ENCODE assay signal across 27 cellular contexts in genomic region chr12:130198026-130198662, GRCh38. TPM values are rescaled to one million over a fixed set of nuclear protein-coding genes. Genes with fewer than 3 reads are reported as not detected.
"Had no signal": no experiment of that assay in that cellular context is flagged by ENCODE, and none has a peak within 500 bp of the region (broad histone marks: within the 10 kb centered on the region; RNA-seq: fewer than 3 reads in every experiment).

No MANE protein-coding gene starts in this region.

- H3K4me3 Mint-ChIP-seq: dendritic cell treated with granulocyte-macrophage colony-stimulating factor and Interleukin-4, amounts not matched to agents 40 ng/mL and 50 ng/mL, for 4 days; immature natural killer cell; memory B cell; naive thymus-derived CD4-positive, alpha-beta T cell; nephron; neural progenitor cell; stimulated activated memory B cell treated with anti-CD40 and anti-IgM and Interleukin-4, amounts not matched to agents 10 μg/mL and 1 μg/mL and 100 μg/mL, for 72 hours had no signal

- H3K36me3 Mint-ChIP-seq: immature natural killer cell; memory B cell; naive thymus-derived CD4-positive, alpha-beta T cell; stimulated activated memory B cell treated with anti-CD40 and anti-IgM and Interleukin-4, amounts not matched to agents 10 μg/mL and 1 μg/mL and 100 μg/mL, for 72 hours had no signal

- H3K9me3 ChIP-seq: ovary, psoas muscle, sigmoid colon, thoracic aorta, upper lobe of left lung had no signal

- H3K27me3 Mint-ChIP-seq: dendritic cell treated with granulocyte-macrophage colony-stimulating factor and Interleukin-4, amounts not matched to agents 40 ng/mL and 50 ng/mL, for 4 days; memory B cell; stimulated activated memory B cell treated with anti-CD40 and anti-IgM and Interleukin-4, amounts not matched to agents 10 μg/mL and 1 μg/mL and 100 μg/mL, for 72 hours had no signal

- H3K4me2 ChIP-seq: neural progenitor cell had no signal

- DNase-seq: effector memory CD4-positive, alpha-beta T cell; erythroblast; esophagus squamous epithelium; foreskin melanocyte; glutamatergic neuron; heart right ventricle; hippocampal formation; immature natural killer cell; midbrain; naive thymus-derived CD4-positive, alpha-beta T cell; nucleus accumbens; ovary; psoas muscle; right cardiac atrium; sigmoid colon; stimulated activated CD4-positive, alpha-beta T cell treated with anti-CD3 and anti-CD28 coated beads, Interleukin-4, amount 100 ng/mL, for 4 hours; stimulated activated naive CD8-positive, alpha-beta T cell treated with anti-CD3 and anti-CD28 coated beads, Interleukin-15, Interleukin-2, amounts not matched to agents 100 U/mL and 50 U/mL, for 24 hours had no signal

- H3K4me1 ChIP-seq: esophagus squamous epithelium, heart right ventricle, psoas muscle, sigmoid colon, tibial nerve, upper lobe of left lung had no signal

- H3K9me3 Mint-ChIP-seq: dendritic cell treated with granulocyte-macrophage colony-stimulating factor and Interleukin-4, amounts not matched to agents 40 ng/mL and 50 ng/mL, for 4 days; immature natural killer cell; memory B cell had no signal

- H3K36me3 ChIP-seq: esophagus squamous epithelium, heart right ventricle, neural progenitor cell, ovary, sigmoid colon, thoracic aorta, tibial nerve, upper lobe of left lung had no signal

- H3K4me3 ChIP-seq: esophagus squamous epithelium, heart right ventricle, lung, neural progenitor cell, ovary, psoas muscle, sigmoid colon, thoracic aorta, tibial nerve, upper lobe of left lung had no signal

- H3K9ac ChIP-seq: neural progenitor cell had no signal

- H3K27ac ChIP-seq: esophagus squamous epithelium, heart right ventricle, neural progenitor cell, ovary, psoas muscle, sigmoid colon, thoracic aorta, tibial nerve, upper lobe of left lung had no signal

- H3K4me1 Mint-ChIP-seq: immature natural killer cell; memory B cell; naive thymus-derived CD4-positive, alpha-beta T cell; stimulated activated memory B cell treated with anti-CD40 and anti-IgM and Interleukin-4, amounts not matched to agents 10 μg/mL and 1 μg/mL and 100 μg/mL, for 72 hours had no signal

- H3K27ac Mint-ChIP-seq: dendritic cell treated with granulocyte-macrophage colony-stimulating factor and Interleukin-4, amounts not matched to agents 40 ng/mL and 50 ng/mL, for 4 days; immature natural killer cell; memory B cell; naive thymus-derived CD4-positive, alpha-beta T cell; nephron; neural progenitor cell; stimulated activated memory B cell treated with anti-CD40 and anti-IgM and Interleukin-4, amounts not matched to agents 10 μg/mL and 1 μg/mL and 100 μg/mL, for 72 hours had no signal

- H3K27me3 ChIP-seq: ovary, tibial nerve, upper lobe of left lung had no signal

RNA-seq across cellular contexts. Expression of gene FZD10, which starts 35.9 kb away (rescaled TPM):
- total RNA-seq: liver; naive thymus-derived CD4-positive, alpha-beta T cell had no signal
- polyA plus RNA-seq: immature natural killer cell; naive thymus-derived CD4-positive, alpha-beta T cell had no signal
